Comparison of ENCODE assay signal across 20 cellular contexts in genomic region chr17:46080118-46081017, GRCh38.
"Had no signal": no experiment of that assay in that cellular context is flagged by ENCODE, and none has a peak within 500 bp of the region (broad histone marks: within the 10 kb centered on the region; RNA-seq: fewer than 3 reads in every experiment).

No MANE protein-coding gene starts in this region.

- H3K9me3 Mint-ChIP-seq: naive thymus-derived CD8-positive, alpha-beta T cell had no signal

- H3K9me3 ChIP-seq: heart left ventricle, ovary, right atrium auricular region, suprapubic skin, thyroid gland, uterus had no signal

- H3K9ac ChIP-seq: neural progenitor cell had no signal

- H3K4me3 ChIP-seq: coronary artery, heart left ventricle, neural progenitor cell, ovary, right atrium auricular region, suprapubic skin, thyroid gland, uterus had no signal

- H3K4me2 ChIP-seq: neural progenitor cell had no signal

- ATAC-seq: heart left ventricle; naive thymus-derived CD8-positive, alpha-beta T cell; stimulated activated naive CD8-positive, alpha-beta T cell treated with anti-CD3 and anti-CD28 coated beads, Interleukin-15, Interleukin-2, amounts not matched to agents 100 U/mL and 50 U/mL, for 24 hours had no signal

- DNase-seq: effector CD4-positive, alpha-beta T cell; endodermal cell; heart left ventricle; hippocampal formation; kidney glomerular epithelial cell; mesendoderm; naive thymus-derived CD8-positive, alpha-beta T cell; nucleus accumbens; ovary; small intestine; stimulated activated CD4-positive, alpha-beta T cell treated with anti-CD3 and anti-CD28 coated beads, Interleukin-12 subunit alpha, Interleukin-12 subunit beta, amount 100 ng/mL, for 4 hours; stimulated activated naive CD8-positive, alpha-beta T cell treated with anti-CD3 and anti-CD28 coated beads, Interleukin-15, Interleukin-2, amounts not matched to agents 100 U/mL and 50 U/mL, for 24 hours; thyroid gland; uterus had no signal

- H3K27ac Mint-ChIP-seq: endodermal cell, neural progenitor cell, type B pancreatic cell had no signal

- H3K27me3 Mint-ChIP-seq: naive thymus-derived CD8-positive, alpha-beta T cell; type B pancreatic cell had no signal

- FAIRE-seq: frontal cortex, small intestine had no signal

- H3K36me3 ChIP-seq: ovary, right atrium auricular region, thyroid gland, uterus had no signal

- H3K27ac ChIP-seq: coronary artery, heart left ventricle, neural progenitor cell, ovary, right atrium auricular region, suprapubic skin, uterus had no signal

- H2AFZ ChIP-seq: neural progenitor cell had no signal

- H3K27me3 ChIP-seq: heart left ventricle, neural progenitor cell, ovary, right atrium auricular region, suprapubic skin, thyroid gland, uterus had no signal

- H3K4me3 Mint-ChIP-seq: endodermal cell; naive thymus-derived CD8-positive, alpha-beta T cell; neural progenitor cell; type B pancreatic cell had no signal
